Comparison of ENCODE assay signal across 1 cellular context in the genomic region with DNA sequence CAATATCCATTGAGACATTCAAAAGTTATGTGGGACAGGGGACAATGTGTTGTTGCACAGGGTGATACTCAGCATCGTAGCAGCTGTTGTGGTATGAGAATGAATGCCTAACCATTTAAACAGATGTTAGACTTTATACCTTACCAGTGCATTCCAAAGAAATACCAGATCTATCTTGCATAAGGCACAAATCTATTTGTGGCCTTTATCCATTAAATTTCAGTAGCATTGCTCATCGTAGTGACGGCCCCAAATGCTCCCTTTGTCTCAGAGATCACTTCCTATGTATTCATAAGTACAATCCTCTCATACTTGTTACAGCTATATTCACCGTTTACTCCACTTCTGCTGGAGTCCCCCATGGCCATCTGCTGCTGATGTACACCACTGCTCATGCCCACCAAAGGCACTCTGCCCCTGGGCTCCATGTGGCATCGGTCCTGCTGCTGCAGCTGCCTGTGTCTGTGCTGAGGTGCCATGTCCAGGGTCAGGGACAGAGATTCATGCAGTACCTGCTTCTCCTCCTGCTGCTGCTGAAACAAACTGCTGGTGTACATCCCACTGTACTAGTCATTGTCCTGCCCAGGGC.
TF ChIP-seq lines count a peak whose summit lies in the region.

No MANE protein-coding gene starts in this region.

TF ChIP-seq in HepG2, 621 proteins besides CTCF, POLR2A, EP300 and RAD21 (continued from another document):
- TF ChIP-seq, protein P1, sequence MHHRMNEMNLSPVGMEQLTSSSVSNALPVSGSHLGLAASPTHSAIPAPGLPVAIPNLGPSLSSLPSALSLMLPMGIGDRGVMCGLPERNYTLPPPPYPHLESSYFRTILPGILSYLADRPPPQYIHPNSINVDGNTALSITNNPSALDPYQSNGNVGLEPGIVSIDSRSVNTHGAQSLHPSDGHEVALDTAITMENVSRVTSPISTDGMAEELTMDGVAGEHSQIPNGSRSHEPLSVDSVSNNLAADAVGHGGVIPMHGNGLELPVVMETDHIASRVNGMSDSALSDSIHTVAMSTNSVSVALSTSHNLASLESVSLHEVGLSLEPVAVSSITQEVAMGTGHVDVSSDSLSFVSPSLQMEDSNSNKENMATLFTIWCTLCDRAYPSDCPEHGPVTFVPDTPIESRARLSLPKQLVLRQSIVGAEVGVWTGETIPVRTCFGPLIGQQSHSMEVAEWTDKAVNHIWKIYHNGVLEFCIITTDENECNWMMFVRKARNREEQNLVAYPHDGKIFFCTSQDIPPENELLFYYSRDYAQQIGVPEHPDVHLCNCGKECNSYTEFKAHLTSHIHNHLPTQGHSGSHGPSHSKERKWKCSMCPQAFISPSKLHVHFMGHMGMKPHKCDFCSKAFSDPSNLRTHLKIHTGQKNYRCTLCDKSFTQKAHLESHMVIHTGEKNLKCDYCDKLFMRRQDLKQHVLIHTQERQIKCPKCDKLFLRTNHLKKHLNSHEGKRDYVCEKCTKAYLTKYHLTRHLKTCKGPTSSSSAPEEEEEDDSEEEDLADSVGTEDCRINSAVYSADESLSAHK (CRISPR knock-in tag; IDR thresholded peaks at IDR 0.05; ENCODE audit: borderline replicate concordance) = no peak
- no peak for TF ChIP-seq RBFOX2 (IDR thresholded peaks at IDR 0.05; ENCODE audit: low read depth, low read length)
- no peak for TF ChIP-seq AHDC1 (CRISPR knock-in tag; IDR thresholded peaks at IDR 0.05; ENCODE audit: borderline replicate concordance)
- TF ChIP-seq, protein P2, sequence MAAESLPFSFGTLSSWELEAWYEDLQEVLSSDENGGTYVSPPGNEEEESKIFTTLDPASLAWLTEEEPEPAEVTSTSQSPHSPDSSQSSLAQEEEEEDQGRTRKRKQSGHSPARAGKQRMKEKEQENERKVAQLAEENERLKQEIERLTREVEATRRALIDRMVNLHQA (CRISPR knock-in tag; IDR thresholded peaks at IDR 0.05) = no peak
- TF ChIP-seq ELK4 (CRISPR knock-in tag; IDR thresholded peaks at IDR 0.05; ENCODE audit: borderline replicate concordance) = no peak
